Comparison of ENCODE assay signal across 26 cellular contexts in the genomic region with DNA sequence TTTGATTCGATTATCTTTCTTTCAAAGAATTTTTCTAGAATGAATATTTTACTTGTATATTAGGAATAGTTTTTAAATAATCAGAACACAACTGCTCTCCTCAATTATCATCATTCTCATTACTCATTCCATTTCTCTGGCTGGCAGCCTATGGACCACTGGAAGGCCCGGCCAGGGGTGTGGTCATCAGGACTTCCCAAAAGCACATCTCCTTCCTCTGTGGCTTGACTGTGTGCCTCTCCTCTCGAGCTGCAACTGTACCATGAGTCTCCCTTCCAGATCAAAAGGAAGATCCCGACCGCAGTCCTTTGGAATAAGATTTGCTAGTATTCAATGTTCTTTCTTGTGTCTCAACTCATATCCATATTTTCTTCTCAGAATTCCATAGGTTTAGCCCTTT.
"Had no signal": no experiment of that assay in that cellular context is flagged by ENCODE, and none has a peak within 500 bp of the region (broad histone marks: within the 10 kb centered on the region; RNA-seq: fewer than 3 reads in every experiment).

No MANE protein-coding gene starts in this region.

- H3K27ac Mint-ChIP-seq: dendritic cell treated with granulocyte-macrophage colony-stimulating factor and Interleukin-4, amounts not matched to agents 40 ng/mL and 50 ng/mL, for 4 days; effector memory CD8-positive, alpha-beta T cell; endodermal cell; immature natural killer cell had no signal

- H3K4me3 Mint-ChIP-seq: dendritic cell treated with granulocyte-macrophage colony-stimulating factor and Interleukin-4, amounts not matched to agents 40 ng/mL and 50 ng/mL, for 4 days; effector memory CD8-positive, alpha-beta T cell; endodermal cell; immature natural killer cell had no signal

- H3K9me3 ChIP-seq: colonic mucosa, esophagus squamous epithelium, gastrocnemius medialis, heart right ventricle, left lung, lower lobe of right lung had no signal

- H3K36me3 ChIP-seq: colonic mucosa, esophagus squamous epithelium, gastrocnemius medialis, heart right ventricle, left lung, lower lobe of right lung had no signal

- ATAC-seq: effector memory CD8-positive, alpha-beta T cell; esophagus mucosa; gastrocnemius medialis; heart right ventricle; left lung; left ventricle myocardium superior; lower lobe of right lung had no signal

- H3K27ac ChIP-seq: colonic mucosa, epithelial cell of prostate, esophagus squamous epithelium, gastrocnemius medialis, heart right ventricle, left lung, lower lobe of right lung had no signal

- H3K27me3 ChIP-seq: colonic mucosa, esophagus squamous epithelium, gastrocnemius medialis, heart right ventricle, left lung had no signal

- H3K4me3 ChIP-seq: colonic mucosa, esophagus squamous epithelium, gastrocnemius medialis, heart right ventricle, left lung, lower lobe of right lung had no signal

- H3K9me3 Mint-ChIP-seq: immature natural killer cell had no signal

- DNase-seq: colonic mucosa; cortex of kidney; effector CD8-positive, alpha-beta T cell; effector memory CD8-positive, alpha-beta T cell; endodermal cell; erythroblast; esophagus squamous epithelium; foreskin fibroblast; foreskin melanocyte; gastrocnemius medialis; glutamatergic neuron; head of caudate nucleus; heart right ventricle; hypothalamus; immature natural killer cell; islet precursor cell; kidney; left cardiac atrium; left lung; left ventricle myocardium superior; lower lobe of right lung; mesendoderm; midbrain had no signal

- H3K27me3 Mint-ChIP-seq: effector memory CD8-positive, alpha-beta T cell had no signal

- H3K4me1 ChIP-seq: colonic mucosa, esophagus squamous epithelium, left lung, lower lobe of right lung had no signal
